In genomic region chr11:2271077-2271326, GRCh38 we compare ENCODE assay signal across 9 cellular contexts. TPM values are rescaled to one million over a fixed set of nuclear protein-coding genes. Genes with fewer than 3 reads are reported as not detected.
DNase-seq lines count a peak whose midpoint lies in the region; ATAC-seq and TF ChIP-seq lines count a peak whose summit lies in the region.
"Had no signal": no experiment of that assay in that cellular context is flagged by ENCODE, and none has a peak within 500 bp of the region (broad histone marks: within the 10 kb centered on the region; RNA-seq: fewer than 3 reads in every experiment).

No MANE protein-coding gene starts in this region.

- peaks cover 0 to 30% (median 26%) of the 10 kb centered on the region in 4 donors for H3K4me1 ChIP-seq in transverse colon

- DNase-seq in activated T-helper 1 cell treated with Interleukin-2 at 50 U/mL for 16 hours (ENCODE audit: low read depth), result peak; percentile 22
- DNase-seq in activated T-helper 1 cell treated with anti-CD3 and anti-CD28 coated beads, Interleukin-12 subunit alpha, Interleukin-12 subunit beta, Interleukin-2, Interleukin-4 antibody, amounts not matched to agents 30 ng/mL and 10 ng/mL and 1 ng/mL, durations not matched to agents 14 hours and 24 hours and 36 hours (ENCODE audit: low spot score), result no peak
- DNase-seq in naive thymus-derived CD8-positive, alpha-beta T cell, result peak in 7 of 10 donors; percentile 28 to 47 (median 33)
- peak; percentile 41 for DNase-seq in transverse colon
- no peak for DNase-seq in cortex of kidney (lab: John Stamatoyannopoulos, UW)

- no peaks in the 10 kb centered on the region for H3K9me3 Mint-ChIP-seq in activated T-helper 1 cell treated with anti-CD3 and anti-CD28 coated beads, Interleukin-12 subunit alpha, Interleukin-12 subunit beta, Interleukin-2, Interleukin-4 antibody, amounts not matched to agents 30 ng/mL and 10 ng/mL and 1 ng/mL, durations not matched to agents 14 hours and 24 hours and 36 hours
- H3K9me3 Mint-ChIP-seq in dendritic cell treated with granulocyte-macrophage colony-stimulating factor and Interleukin-4, amounts not matched to agents 40 ng/mL and 50 ng/mL, for 4 days, result no peaks in the 10 kb centered on the region
- H3K9me3 Mint-ChIP-seq in naive thymus-derived CD8-positive, alpha-beta T cell, result no peaks in the 10 kb centered on the region

- TF ChIP-seq EP300 in transverse colon (IDR thresholded peaks at IDR 0.05; ENCODE audit: low read depth), result no peak

- POLR2A ChIA-PET in naive thymus-derived CD8-positive, alpha-beta T cell (lab: Charles Lee), result no interaction called here

- in situ Hi-C loops in transverse colon (cut with MboI; ENCODE audit: low pct_ligation_motif_present in 1 of 4, low pct_unique_long_range_greater_than_20kb in 1 of 4, low sequenced_read_pairs in 3 of 4), result no loop called here

- no peak for TF ChIP-seq POLR2A in transverse colon (IDR thresholded peaks at IDR 0.05)

- intact Hi-C loops in activated T-helper 1 cell treated with anti-CD3 and anti-CD28 coated beads, Interleukin-12 subunit alpha, Interleukin-12 subunit beta, Interleukin-2, Interleukin-4 antibody, amounts not matched to agents 30 ng/mL and 10 ng/mL and 1 ng/mL, durations not matched to agents 14 hours and 24 hours and 36 hours (cut with micrococcal nuclease), result no loop called here
- intact Hi-C loops in dendritic cell treated with granulocyte-macrophage colony-stimulating factor and Interleukin-4, amounts not matched to agents 40 ng/mL and 50 ng/mL, for 4 days (cut with micrococcal nuclease), result loop anchor here (2.0 kb wide), 1 partner anchor 32 kb away; the partner anchor contains the start of gene TSPAN32
- intact Hi-C loops in transverse colon (cut with DNase I; ENCODE audit: low total_unique reads), result no loop called here

- peaks cover 51% of the 10 kb centered on the region for H3K27me3 ChIP-seq in transverse colon

- ATAC-seq in naive thymus-derived CD8-positive, alpha-beta T cell, result peak; percentile 65 to 69
- ATAC-seq in GM19023 (IDR thresholded peaks at IDR 0.05; ENCODE audit: unreplicated experiment) (no peak), HG03025 (IDR thresholded peaks at IDR 0.05; ENCODE audit: low FRiP score, unreplicated experiment) (no peak)

- H3K9me3 ChIP-seq in transverse colon, result no peaks in the 10 kb centered on the region

- H3K27me3 Mint-ChIP-seq in activated T-helper 1 cell treated with anti-CD3 and anti-CD28 coated beads, Interleukin-12 subunit alpha, Interleukin-12 subunit beta, Interleukin-2, Interleukin-4 antibody, amounts not matched to agents 30 ng/mL and 10 ng/mL and 1 ng/mL, durations not matched to agents 14 hours and 24 hours and 36 hours (ENCODE audit: insufficient read depth), result peaks cover 32% of the 10 kb centered on the region
- H3K27me3 Mint-ChIP-seq in dendritic cell treated with granulocyte-macrophage colony-stimulating factor and Interleukin-4, amounts not matched to agents 40 ng/mL and 50 ng/mL, for 4 days, result peaks cover 35% of the 10 kb centered on the region
- H3K27me3 Mint-ChIP-seq in naive thymus-derived CD8-positive, alpha-beta T cell, result peaks cover 0 to 25% (median 4%) of the 10 kb centered on the region in 5 donors

- peaks cover 7% of the 10 kb centered on the region for H3K4me1 Mint-ChIP-seq in activated T-helper 1 cell treated with anti-CD3 and anti-CD28 coated beads, Interleukin-12 subunit alpha, Interleukin-12 subunit beta, Interleukin-2, Interleukin-4 antibody, amounts not matched to agents 30 ng/mL and 10 ng/mL and 1 ng/mL, durations not matched to agents 14 hours and 24 hours and 36 hours (ENCODE audit: low read depth)
- peaks cover 42% of the 10 kb centered on the region for H3K4me1 Mint-ChIP-seq in dendritic cell treated with granulocyte-macrophage colony-stimulating factor and Interleukin-4, amounts not matched to agents 40 ng/mL and 50 ng/mL, for 4 days (ENCODE audit: low read depth)
- H3K4me1 Mint-ChIP-seq in naive thymus-derived CD8-positive, alpha-beta T cell, result peaks cover 6 to 30% (median 14%) of the 10 kb centered on the region in 4 donors

- no peak for TF ChIP-seq CTCF in transverse colon (IDR thresholded peaks at IDR 0.05)

- no peak overlapping the region for H3K4me3 Mint-ChIP-seq in activated T-helper 1 cell treated with anti-CD3 and anti-CD28 coated beads, Interleukin-12 subunit alpha, Interleukin-12 subunit beta, Interleukin-2, Interleukin-4 antibody, amounts not matched to agents 30 ng/mL and 10 ng/mL and 1 ng/mL, durations not matched to agents 14 hours and 24 hours and 36 hours
- H3K4me3 Mint-ChIP-seq in dendritic cell treated with granulocyte-macrophage colony-stimulating factor and Interleukin-4, amounts not matched to agents 40 ng/mL and 50 ng/mL, for 4 days, result peak overlapping the region; percentile 84
- peak overlapping the region in 2 of 10 donors; percentile 45 to 74 for H3K4me3 Mint-ChIP-seq in naive thymus-derived CD8-positive, alpha-beta T cell

- no peaks in the 10 kb centered on the region for H3K36me3 ChIP-seq in transverse colon

- H3K27ac Mint-ChIP-seq in activated T-helper 1 cell treated with anti-CD3 and anti-CD28 coated beads, Interleukin-12 subunit alpha, Interleukin-12 subunit beta, Interleukin-2, Interleukin-4 antibody, amounts not matched to agents 30 ng/mL and 10 ng/mL and 1 ng/mL, durations not matched to agents 14 hours and 24 hours and 36 hours, result no peak overlapping the region
- peak overlapping the region; percentile 92 for H3K27ac Mint-ChIP-seq in dendritic cell treated with granulocyte-macrophage colony-stimulating factor and Interleukin-4, amounts not matched to agents 40 ng/mL and 50 ng/mL, for 4 days
- no peak overlapping the region for H3K27ac Mint-ChIP-seq in naive thymus-derived CD8-positive, alpha-beta T cell

- H3K4me3 ChIP-seq in transverse colon, result peak overlapping the region in 2 of 4 donors; percentile 44 to 51

- no peaks in the 10 kb centered on the region for H3K36me3 Mint-ChIP-seq in activated T-helper 1 cell treated with anti-CD3 and anti-CD28 coated beads, Interleukin-12 subunit alpha, Interleukin-12 subunit beta, Interleukin-2, Interleukin-4 antibody, amounts not matched to agents 30 ng/mL and 10 ng/mL and 1 ng/mL, durations not matched to agents 14 hours and 24 hours and 36 hours (ENCODE audit: low read depth)
- H3K36me3 Mint-ChIP-seq in dendritic cell treated with granulocyte-macrophage colony-stimulating factor and Interleukin-4, amounts not matched to agents 40 ng/mL and 50 ng/mL, for 4 days (ENCODE audit: low read depth), result peaks cover 24% of the 10 kb centered on the region
- H3K36me3 Mint-ChIP-seq in naive thymus-derived CD8-positive, alpha-beta T cell, result no peaks in the 10 kb centered on the region

- WGBS in transverse colon (ENCODE audit: low coverage in 1 of 2), 2 donors, result 0% methylated on average over 2 of the region's 28 CpGs; no CpG with 5 or more reads in 1 of the 2 donors

- no peak overlapping the region for H3K27ac ChIP-seq in transverse colon

RNA-seq across cellular contexts. Expression of gene ASCL2, which starts 0.6 kb away (rescaled TPM):
- total RNA-seq in activated T-helper 1 cell treated with anti-CD3 and anti-CD28 coated beads, Interleukin-12 subunit alpha, Interleukin-12 subunit beta, Interleukin-2, Interleukin-4 antibody, amounts not matched to agents 30 ng/mL and 10 ng/mL and 1 ng/mL, durations not matched to agents 14 hours and 24 hours and 36 hours, result 0.42 and 0.54 TPM in 2 replicates
- under 1 TPM in 1 of 2 experiments, not detected in 1; 0.19 TPM for total RNA-seq in naive thymus-derived CD8-positive, alpha-beta T cell
- 1 to 10 TPM in 1 of 3 donors, under 1 TPM in 1, not detected in 1; 0.23 to 2.8 TPM for polyA plus RNA-seq in naive thymus-derived CD8-positive, alpha-beta T cell
- total RNA-seq in transverse colon, result 10 to 100 TPM in 1 of 4 donors, 1 to 10 TPM in 2, not detected in 1; 2.3 to 14.7 (median 3.0) TPM
- total RNA-seq: T-helper 1 cell treated with Interleukin-12 subunit alpha and Interleukin-12 subunit beta and Interleukin-4 antibody, amounts not matched to agents 30 ng/mL and 1 ng/mL, for 36 hours had no signal

RNA-seq across cellular contexts. Expression of gene C11orf21, which starts 30.7 kb away (rescaled TPM):
- total RNA-seq in activated T-helper 1 cell treated with anti-CD3 and anti-CD28 coated beads, Interleukin-12 subunit alpha, Interleukin-12 subunit beta, Interleukin-2, Interleukin-4 antibody, amounts not matched to agents 30 ng/mL and 10 ng/mL and 1 ng/mL, durations not matched to agents 14 hours and 24 hours and 36 hours, result 2.3 and 2.5 TPM in 2 replicates
- total RNA-seq in naive thymus-derived CD8-positive, alpha-beta T cell, result 100 to 1,000 TPM; 113 to 115 TPM
- polyA plus RNA-seq in naive thymus-derived CD8-positive, alpha-beta T cell, result 10 to 100 TPM; 13.6 to 20.2 (median 20.2) TPM
- total RNA-seq in transverse colon, result under 1 TPM in 1 of 4 donors, not detected in 3; 0.27 TPM

RNA-seq across cellular contexts. Expression of gene TSPAN32, which starts 30.8 kb away (rescaled TPM):
- 2.1 and 2.2 TPM in 2 replicates for total RNA-seq in activated T-helper 1 cell treated with anti-CD3 and anti-CD28 coated beads, Interleukin-12 subunit alpha, Interleukin-12 subunit beta, Interleukin-2, Interleukin-4 antibody, amounts not matched to agents 30 ng/mL and 10 ng/mL and 1 ng/mL, durations not matched to agents 14 hours and 24 hours and 36 hours
- total RNA-seq in naive thymus-derived CD8-positive, alpha-beta T cell, result 100 to 1,000 TPM; 158 to 171 TPM
- 100 to 1,000 TPM in 1 of 3 donors, 10 to 100 TPM in 2; 58.5 to 124 (median 96.6) TPM for polyA plus RNA-seq in naive thymus-derived CD8-positive, alpha-beta T cell
- under 1 TPM in 2 of 4 donors, not detected in 2; 0.16 to 0.96 TPM for total RNA-seq in transverse colon

Comparison
In these comparisons a context has a peak if more than half of its experiments do, and no peak if none do; other contexts are left out.
1. DNase-seq: peak in activated T-helper 1 cell treated with Interleukin-2 at 50 U/mL for 16 hours (single experiment), naive thymus-derived CD8-positive, alpha-beta T cell (7 of 10) and transverse colon (single experiment); none in activated T-helper 1 cell treated with anti-CD3 and anti-CD28 coated beads, Interleukin-12 subunit alpha, Interleukin-12 subunit beta, Interleukin-2, Interleukin-4 antibody, amounts not matched to agents 30 ng/mL and 10 ng/mL and 1 ng/mL, durations not matched to agents 14 hours and 24 hours and 36 hours (single experiment) and cortex of kidney (single experiment).
2. ATAC-seq: peak in naive thymus-derived CD8-positive, alpha-beta T cell (2 of 2); none in GM19023 (single experiment) and HG03025 (single experiment).
3. RNA of gene C11orf21, which starts 30.7 kb away (total RNA-seq): 113 to 115 TPM in naive thymus-derived CD8-positive, alpha-beta T cell; 2.3 to 2.5 TPM in activated T-helper 1 cell treated with anti-CD3 and anti-CD28 coated beads, Interleukin-12 subunit alpha, Interleukin-12 subunit beta, Interleukin-2, Interleukin-4 antibody, amounts not matched to agents 30 ng/mL and 10 ng/mL and 1 ng/mL, durations not matched to agents 14 hours and 24 hours and 36 hours and 0.27 TPM in transverse colon; every median in the first group is over 10 times any median in the second.
4. RNA of gene TSPAN32, which starts 30.8 kb away (total RNA-seq): 158 to 171 TPM in naive thymus-derived CD8-positive, alpha-beta T cell; 2.1 to 2.2 TPM in activated T-helper 1 cell treated with anti-CD3 and anti-CD28 coated beads, Interleukin-12 subunit alpha, Interleukin-12 subunit beta, Interleukin-2, Interleukin-4 antibody, amounts not matched to agents 30 ng/mL and 10 ng/mL and 1 ng/mL, durations not matched to agents 14 hours and 24 hours and 36 hours and 0.16 to 0.96 TPM in transverse colon; every median in the first group is over 10 times any median in the second.